ENCODE assay signal across 20 cellular contexts in genomic region chr16:71669926-71670536, GRCh38. TPM values are rescaled to one million over a fixed set of nuclear protein-coding genes. Genes with fewer than 3 reads are reported as not detected.
"Had no signal": no experiment of that assay in that cellular context is flagged by ENCODE, and none has a peak within 500 bp of the region (broad histone marks: within the 10 kb centered on the region; RNA-seq: fewer than 3 reads in every experiment).

No MANE protein-coding gene starts in this region.

- DNase-seq: activated CD4-positive, alpha-beta T cell treated with anti-CD3 and anti-CD28 coated beads, Interleukin-2, amount 50 U/mL, for 1 hour; activated CD8-positive, alpha-beta memory T cell treated with anti-CD3 and anti-CD28 coated beads for 24 hours; activated naive CD4-positive, alpha-beta T cell treated with anti-CD3 and anti-CD28 coated beads for 36 hours; caudate nucleus; cortex of kidney; effector CD8-positive, alpha-beta T cell; head of caudate nucleus; left cardiac atrium; ovary; stimulated activated CD4-positive, alpha-beta T cell treated with anti-CD3 and anti-CD28 coated beads, Interleukin-1b, Interleukin-23, amount 100 ng/mL, for 48 hours; stomach; SW 1271; testis; upper lobe of right lung had no signal

- H3K9me3 Mint-ChIP-seq: activated naive CD4-positive, alpha-beta T cell treated with anti-CD3 and anti-CD28 coated beads for 36 hours; activated T-helper 1 cell treated with anti-CD3 and anti-CD28 coated beads, Interleukin-12 subunit alpha, Interleukin-12 subunit beta, Interleukin-2, Interleukin-4 antibody, amounts not matched to agents 30 ng/mL and 10 ng/mL and 1 ng/mL, durations not matched to agents 14 hours and 24 hours and 36 hours; neural progenitor cell; T-helper 2 cell treated with Interferon-gamma antibody and Interleukin-4, amounts not matched to agents 5 μg/mL and 100 μg/mL, for 36 hours had no signal

- ATAC-seq: left cardiac atrium, upper lobe of right lung had no signal

- H3K27ac Mint-ChIP-seq: activated naive CD4-positive, alpha-beta T cell treated with anti-CD3 and anti-CD28 coated beads for 36 hours; activated T-helper 1 cell treated with anti-CD3 and anti-CD28 coated beads, Interleukin-12 subunit alpha, Interleukin-12 subunit beta, Interleukin-2, Interleukin-4 antibody, amounts not matched to agents 30 ng/mL and 10 ng/mL and 1 ng/mL, durations not matched to agents 14 hours and 24 hours and 36 hours; neural progenitor cell; T-helper 2 cell treated with Interferon-gamma antibody and Interleukin-4, amounts not matched to agents 5 μg/mL and 100 μg/mL, for 36 hours had no signal

- H3K4me3 ChIP-seq: lung, neural progenitor cell, ovary, stomach, testis, upper lobe of right lung had no signal

- H3K4me3 Mint-ChIP-seq: activated naive CD4-positive, alpha-beta T cell treated with anti-CD3 and anti-CD28 coated beads for 36 hours; activated T-helper 1 cell treated with anti-CD3 and anti-CD28 coated beads, Interleukin-12 subunit alpha, Interleukin-12 subunit beta, Interleukin-2, Interleukin-4 antibody, amounts not matched to agents 30 ng/mL and 10 ng/mL and 1 ng/mL, durations not matched to agents 14 hours and 24 hours and 36 hours; neural progenitor cell; T-helper 2 cell treated with Interferon-gamma antibody and Interleukin-4, amounts not matched to agents 5 μg/mL and 100 μg/mL, for 36 hours had no signal

- H3K4me1 Mint-ChIP-seq: neural progenitor cell had no signal

RNA-seq across cellular contexts. Expression of gene MARVELD3, which starts 44.0 kb away (rescaled TPM):
- total RNA-seq: activated naive CD4-positive, alpha-beta T cell treated with anti-CD3 and anti-CD28 coated beads for 36 hours; activated T-helper 1 cell treated with anti-CD3 and anti-CD28 coated beads, Interleukin-12 subunit alpha, Interleukin-12 subunit beta, Interleukin-2, Interleukin-4 antibody, amounts not matched to agents 30 ng/mL and 10 ng/mL and 1 ng/mL, durations not matched to agents 14 hours and 24 hours and 36 hours; endothelial cell of umbilical vein; frontal cortex; left cardiac atrium had no signal
